ENCODE assay signal across 20 cellular contexts in genomic region chr6:29984232-29984631, GRCh38. TPM values are rescaled to one million over a fixed set of nuclear protein-coding genes. Genes with fewer than 3 reads are reported as not detected.
DNase-seq lines count a peak whose midpoint lies in the region; ATAC-seq, FAIRE-seq and TF ChIP-seq lines count a peak whose summit lies in the region.
"Had no signal": no experiment of that assay in that cellular context is flagged by ENCODE, and none has a peak within 500 bp of the region (broad histone marks: within the 10 kb centered on the region; RNA-seq: fewer than 3 reads in every experiment).

No MANE protein-coding gene starts in this region.

- H3K27me3 ChIP-seq in IMR-90 (ENCODE audit: control insufficient read depth, insufficient read depth, low read length): peaks cover 29% of the 10 kb centered on the region
- H3K27me3 ChIP-seq in H1 (replicated peaks in 1 of 4; ENCODE audit: control insufficient read depth in 3 of 4, extremely low read depth in 1 of 4, insufficient read depth in 3 of 4, low read length in 3 of 4): peaks cover 0 to 4% (median 0%) of the 10 kb centered on the region in 4 experiments; a peak in 1 of 7 replicates
- H3K27me3 ChIP-seq: BLaER1 treated with 17β-estradiol and CSF1 and Interleukin-3, amounts not matched to agents 10 nM and 100 nM had no signal

- H4K20me1 ChIP-seq in IMR-90 (ENCODE audit: insufficient read depth, low read length) (no peaks in the 10 kb centered on the region), H1 (replicated peaks in 1 of 2; ENCODE audit: control insufficient read depth in 1 of 2, insufficient read depth in 2 of 2, low read length in 2 of 2) (no peaks in the 10 kb centered on the region)
- H4K20me1 ChIP-seq: BLaER1 treated with 17β-estradiol and CSF1 and Interleukin-3, amounts not matched to agents 10 nM and 100 nM had no signal

- H3K4me3 ChIP-seq in A549 (no peak overlapping the region), IMR-90 (ENCODE audit: insufficient read depth, low read depth, low read length) (no peak overlapping the region), H1 (ENCODE audit: extremely low read depth in 1 of 4, insufficient read depth in 2 of 4, low read depth in 3 of 4, low read length in 4 of 4) (no peak overlapping the region)
- H3K4me3 ChIP-seq: BLaER1 treated with 17β-estradiol and CSF1 and Interleukin-3, amounts not matched to agents 10 nM and 100 nM had no signal

- H3K9me3 ChIP-seq in A549: no peaks in the 10 kb centered on the region
- H3K9me3 ChIP-seq in IMR-90 (ENCODE audit: control insufficient read depth, insufficient read depth, low read length): no peaks in the 10 kb centered on the region
- H3K9me3 ChIP-seq in H1 (ENCODE audit: insufficient read depth in 2 of 2, low read depth in 1 of 2, low read length in 1 of 2): no peaks in the 10 kb centered on the region
- H3K9me3 ChIP-seq: BLaER1 treated with 17β-estradiol and CSF1 and Interleukin-3, amounts not matched to agents 10 nM and 100 nM; Caco-2 had no signal

- H3K9ac ChIP-seq in IMR-90 (ENCODE audit: low read depth, low read length): no peak overlapping the region
- no peak overlapping the region for H3K9ac ChIP-seq in H1 (replicated peaks in 1 of 4; ENCODE audit: extremely low read depth in 1 of 4, low read depth in 3 of 4, low read length in 3 of 4)
- H3K9ac ChIP-seq: BLaER1 treated with 17β-estradiol and CSF1 and Interleukin-3, amounts not matched to agents 10 nM and 100 nM had no signal

- TF ChIP-seq CTCF in A549 (IDR thresholded peaks at IDR 0.05) (no peak), IMR-90 (conservative IDR thresholded peaks at IDR 0.05; ENCODE audit: low read depth, low read length) (no peak), H1 (IDR thresholded peaks at IDR 0.05; ENCODE audit: control extremely low read depth in 1 of 3, insufficient read depth in 1 of 3, low read depth in 1 of 3, low read length in 3 of 3) (no peak)

- CTCF ChIA-PET in A549 (lab: Yijun Ruan, JAX): interaction anchor here (1.4 kb wide), 1 partner anchor 136 kb away, joined by 4 read pairs; no protein-coding TSS in a partner anchor
- CTCF ChIA-PET in IMR-90 (lab: Yijun Ruan, JAX): no interaction called here
- CTCF ChIA-PET in H1 (lab: Charles Lee; ENCODE audit: partially characterized antibody): interaction anchor here (0.8 to 2.7 kb wide), 3 partner anchors 9 to 150 kb away, joined by 3 to 9 read pairs (median 4); no protein-coding TSS in a partner anchor

- no peaks in the 10 kb centered on the region for H3K79me2 ChIP-seq in H1 (ENCODE audit: control insufficient read depth in 1 of 2, insufficient read depth in 2 of 2, low read length in 2 of 2)

- H3K4ac ChIP-seq in IMR-90 (ENCODE audit: low read depth, low read length): no peak overlapping the region
- H3K4ac ChIP-seq in H1 (replicated peaks; ENCODE audit: insufficient read length, low read depth, low read length): no peak overlapping the region

- no peaks in the 10 kb centered on the region for H3K79me1 ChIP-seq in IMR-90 (ENCODE audit: low read depth in 1 of 2, low read length in 2 of 2)
- H3K79me1 ChIP-seq in H1 (ENCODE audit: low read depth, low read length): no peaks in the 10 kb centered on the region

- H3K23ac ChIP-seq in IMR-90 (ENCODE audit: low read depth, low read length) (no peak overlapping the region), H1 (ENCODE audit: insufficient read length) (no peak overlapping the region)

- intact Hi-C loops in IMR-90 (cut with micrococcal nuclease): no loop called here

- no peak overlapping the region for H2BK20ac ChIP-seq in IMR-90 (ENCODE audit: low read depth, low read length)
- no peak overlapping the region for H2BK20ac ChIP-seq in H1 (ENCODE audit: low read length)

- no peaks in the 10 kb centered on the region for H3K4me1 ChIP-seq in A549
- H3K4me1 ChIP-seq in IMR-90 (ENCODE audit: control insufficient read depth, insufficient read depth, low read length): no peaks in the 10 kb centered on the region
- H3K4me1 ChIP-seq in H1 (replicated peaks in 1 of 4; ENCODE audit: control insufficient read depth in 3 of 4, insufficient read depth in 4 of 4, low read length in 3 of 4): no peaks in the 10 kb centered on the region; a peak in 1 of 7 replicates
- H3K4me1 ChIP-seq: Caco-2 had no signal

- WGBS in A549 (ENCODE audit: missing lambda C conversion rate): 38% methylated on average over 3 of the region's 3 CpGs
- no CpG with 5 or more reads among the region's 3 CpGs for WGBS in IMR-90 (ENCODE audit: extremely low coverage in 2 of 2, insufficient read length in 1 of 2), 2 experiments
- 90% methylated on average over 3 of the region's 3 CpGs; no CpG with 5 or more reads in 1 of the 2 experiments for WGBS in H1 (ENCODE audit: extremely low coverage in 1 of 2, insufficient coverage in 1 of 2, insufficient read length in 1 of 2, insufficient replicate concordance in 2 of 2, low coverage in 1 of 2, low lambda C conversion rate in 2 of 2, missing lambda C conversion rate in 1 of 2), 2 experiments

- H2BK12ac ChIP-seq in H1 (ENCODE audit: low read depth, low read length): no peak overlapping the region

- H2BK5ac ChIP-seq in IMR-90 (ENCODE audit: low read depth, low read length, poor library complexity, severe bottlenecking): no peak overlapping the region
- no peak overlapping the region for H2BK5ac ChIP-seq in H1 (ENCODE audit: low read depth, low read length)

- H3K27ac ChIP-seq in A549: no peak overlapping the region
- H3K27ac ChIP-seq in IMR-90 (ENCODE audit: insufficient read depth, low read length): no peak overlapping the region
- H3K27ac ChIP-seq in H1 (ENCODE audit: low read depth, low read length): no peak overlapping the region
- H3K27ac ChIP-seq: C4-2B had no signal

- no peak for FAIRE-seq in A549 (lab: Jason Lieb, UNC)
- no peak for FAIRE-seq in H1 (lab: Jason Lieb, UNC)
- no peak for FAIRE-seq in urothelium cell line (lab: Jason Lieb, UNC)
- FAIRE-seq: A204.1, D721Med, G401.6, GM12891, GM19239 had no signal

- POLR2A ChIA-PET in A549 (lab: Yijun Ruan, JAX) (no interaction called here), IMR-90 (lab: Charles Lee; ENCODE audit: unreplicated experiment) (no interaction called here), H1 (lab: Charles Lee; ENCODE audit: partially characterized antibody) (no interaction called here)

- no peak overlapping the region for H4K5ac ChIP-seq in IMR-90 (ENCODE audit: low read depth, low read length)
- no peak overlapping the region for H4K5ac ChIP-seq in H1 (ENCODE audit: insufficient read length, low read depth, low read length)

- no peaks in the 10 kb centered on the region for H3K36me3 ChIP-seq in IMR-90 (ENCODE audit: control insufficient read depth, insufficient read depth, low read length)
- H3K36me3 ChIP-seq in H1 (ENCODE audit: control insufficient read depth in 2 of 4, insufficient read depth in 4 of 4, low read length in 3 of 4): no peaks in the 10 kb centered on the region
- H3K36me3 ChIP-seq: BLaER1 treated with 17β-estradiol and CSF1 and Interleukin-3, amounts not matched to agents 10 nM and 100 nM had no signal

- no peak overlapping the region for H2BK15ac ChIP-seq in IMR-90 (ENCODE audit: low read depth, low read length)
- no peak overlapping the region for H2BK15ac ChIP-seq in H1 (ENCODE audit: low read length)

- no peak overlapping the region for H4K91ac ChIP-seq in IMR-90 (ENCODE audit: insufficient read depth, low read depth, low read length)
- H4K91ac ChIP-seq in H1 (replicated peaks; ENCODE audit: insufficient read length, low read length): no peak overlapping the region

- TF ChIP-seq RAD21 in A549 (conservative IDR thresholded peaks at IDR 0.05 in 1 of 2, IDR thresholded peaks at IDR 0.05 in 1 of 2) (no peak), IMR-90 (IDR thresholded peaks at IDR 0.05; ENCODE audit: low read length) (no peak), H1 (IDR thresholded peaks at IDR 0.05 in 1 of 2, conservative IDR thresholded peaks at IDR 0.05 in 1 of 2; ENCODE audit: low read depth in 2 of 2, low read length in 2 of 2) (no peak)

- no peak overlapping the region for H2AK9ac ChIP-seq in IMR-90 (replicated peaks; ENCODE audit: low read depth, low read length, poor library complexity)

- H3K56ac ChIP-seq in IMR-90 (ENCODE audit: extremely low read depth, insufficient read depth, low read length) (no peak overlapping the region), H1 (replicated peaks; ENCODE audit: insufficient read length, low read depth, low read length) (no peak overlapping the region)

- H3K18ac ChIP-seq in IMR-90 (ENCODE audit: low read depth, low read length) (no peak overlapping the region), H1 (ENCODE audit: extremely low read depth, low read length) (no peak overlapping the region)

- H2AK5ac ChIP-seq in IMR-90 (ENCODE audit: low read depth, low read length): no peak overlapping the region
- no peak overlapping the region for H2AK5ac ChIP-seq in H1 (ENCODE audit: low read depth, low read length)

- H3K14ac ChIP-seq in IMR-90 (replicated peaks; ENCODE audit: low read depth, low read length) (no peak overlapping the region), H1 (ENCODE audit: insufficient read length) (no peak overlapping the region)

- DNase-seq in A549 (ENCODE audit: low read depth in 1 of 2, low spot score in 1 of 2) (no peak), IMR-90 (no peak), H1 (ENCODE audit: low read depth in 1 of 2, low spot score in 2 of 2) (no peak), urothelium cell line (ENCODE audit: low spot score) (no peak), NCI-H2081 treated with DMSO at 0.1 percent for 48 hours (lab: John Stamatoyannopoulos, UW) (no peak)
- DNase-seq: 8988T; AML-193; Caco-2; Calu3; CD4-positive, alpha-beta T cell; CD8-positive, alpha-beta T cell; DMS79 treated with DMSO at 0.1 percent for 48 hours; GF-D8 had no signal

- BruUV-seq in IMR-90 (replicated peaks; lab: Mats Ljungman, UMichigan): no TSS peak

- H3K23me2 ChIP-seq in H1 (ENCODE audit: low read depth, low read length): peaks cover 3% of the 10 kb centered on the region; the same call in 1 of the 2 replicates

- H3K4me2 ChIP-seq in A549 (no peak overlapping the region), IMR-90 (ENCODE audit: low read depth, low read length) (no peak overlapping the region), H1 (ENCODE audit: insufficient read depth in 1 of 2, low read depth in 2 of 2, low read length in 2 of 2) (no peak overlapping the region)
- H3K4me2 ChIP-seq: BLaER1 treated with 17β-estradiol and CSF1 and Interleukin-3, amounts not matched to agents 10 nM and 100 nM had no signal

- no peak for TF ChIP-seq EP300 in A549 (IDR thresholded peaks at IDR 0.05)
- TF ChIP-seq EP300 in H1 (IDR thresholded peaks at IDR 0.05; ENCODE audit: borderline replicate concordance in 1 of 2, low read depth in 2 of 2, low read length in 2 of 2): no peak

- in situ Hi-C loops in IMR-90 (cut with MboI; ENCODE audit: low sequenced_read_pairs): no loop called here

- H2BK120ac ChIP-seq in IMR-90 (ENCODE audit: low read depth, low read length): no peak overlapping the region
- H2BK120ac ChIP-seq in H1 (replicated peaks; ENCODE audit: low read depth, low read length): no peak overlapping the region

- dilution Hi-C loops in IMR-90 (cut with HindIII; ENCODE audit: low sequenced_read_pairs, unreplicated experiment): no loop called here

- TF ChIP-seq POLR2A in A549 (IDR thresholded peaks at IDR 0.05; ENCODE audit: low read length) (no peak), IMR-90 (IDR thresholded peaks at IDR 0.05; ENCODE audit: low read depth, low read length) (no peak), H1 (IDR thresholded peaks at IDR 0.05; ENCODE audit: control extremely low read depth in 1 of 2, low read depth in 2 of 2, low read length in 2 of 2) (no peak)

- H4K8ac ChIP-seq in IMR-90 (ENCODE audit: low read depth in 2 of 2, low read length in 2 of 2) (no peak overlapping the region), H1 (ENCODE audit: extremely low read depth, insufficient read depth, low read length) (0 out of 2 replicates have a peak overlapping the region, but pooled peaks have one; percentile 43)

- no peaks in the 10 kb centered on the region for H3K9me1 ChIP-seq in IMR-90 (ENCODE audit: insufficient read depth, low read length)

- H2AFZ ChIP-seq in IMR-90 (replicated peaks; ENCODE audit: low read length, poor library complexity): no peak overlapping the region
- H2AFZ ChIP-seq in H1 (ENCODE audit: low read length): no peak overlapping the region

- no peak for ATAC-seq in A549
- ATAC-seq in IMR-90 (ENCODE audit: low read depth): no peak
- ATAC-seq: CD8-positive, alpha-beta T cell had no signal

RNA-seq across cellular contexts. Expression of gene HLA-A, which starts 41.9 kb away (rescaled TPM):
- polyA plus RNA-seq in A549 (2011; rRNA removed): 78.8 and 86.5 TPM in 2 replicates
- 93.3 and 97.8 TPM in 2 replicates for polyA plus RNA-seq in A549 (2012; cell fraction: cytosol; rRNA removed)
- polyA plus RNA-seq in A549 (2012; cell fraction: nucleus; rRNA removed): 206 and 211 TPM in 2 replicates
- polyA plus RNA-seq in A549 (2017; fragmentation: RNase III; extraction: RNeasy Plus Mini Kit Qiagen cat#74134 plus additional on column Dnase treatment): 81.8 to 95.0 TPM (median 90.7 TPM) in 3 replicates
- 49.3 and 51.5 TPM in 2 replicates for polyA minus RNA-seq in A549 (2011; rRNA and poly(A)+ RNA removed)
- total RNA-seq in IMR-90 (2012; rRNA removed): 76.4 and 94.5 TPM in 2 replicates
- 218 and 239 TPM in 2 replicates for polyA plus RNA-seq in IMR-90 (2012; rRNA removed)
- polyA plus RNA-seq in IMR-90 (2012; cell fraction: cytosol; rRNA removed): 418 and 434 TPM in 2 replicates
- polyA plus RNA-seq in IMR-90 (2012; cell fraction: nucleus; rRNA removed; ENCODE audit: low replicate concordance): 176 and 182 TPM in 2 replicates
- total RNA-seq in H1 (2021; fragmentation: NEBNext Ultra II Directional; extraction: Animal tissue kit (Norgen Biotek cat#: 25700)): 221 and 226 TPM in 2 replicates
- 474 and 560 TPM in 2 replicates for polyA plus RNA-seq in H1 (2011; rRNA removed)
- 548 TPM for polyA plus RNA-seq in H1 (2011; cell fraction: cytosol; rRNA removed)
- polyA plus RNA-seq in H1 (2011; cell fraction: nucleus; rRNA removed): 600 TPM
- polyA plus RNA-seq in H1 (2012, experiment 1 of 2): 259 to 372 TPM (median 349 TPM) in 4 replicates
- polyA plus RNA-seq in H1 (2012, experiment 2 of 2): 396 TPM
- 562 TPM for polyA plus RNA-seq in H1 (2013, experiment 1 of 2)
- 595 TPM for polyA plus RNA-seq in H1 (2013, experiment 2 of 2)
- 167 and 181 TPM in 2 replicates for polyA minus RNA-seq in H1 (2011; rRNA and poly(A)+ RNA removed)
- polyA minus RNA-seq in H1 (2011; cell fraction: cytosol; rRNA and poly(A)+ RNA removed): 176 TPM
- polyA minus RNA-seq in H1 (2011; cell fraction: nucleus; rRNA and poly(A)+ RNA removed): 99.6 TPM

Comparison
In these comparisons a context has a peak if more than half of its experiments do, and no peak if none do; other contexts are left out.
1. Of the 18 proteins assayed by ChIP-seq in both H1 and A549: peak only in H1: none; only in A549: MAFK; in both: none; in neither: 17.